ENCODE assay signal across 7 cellular contexts in the genomic region with DNA sequence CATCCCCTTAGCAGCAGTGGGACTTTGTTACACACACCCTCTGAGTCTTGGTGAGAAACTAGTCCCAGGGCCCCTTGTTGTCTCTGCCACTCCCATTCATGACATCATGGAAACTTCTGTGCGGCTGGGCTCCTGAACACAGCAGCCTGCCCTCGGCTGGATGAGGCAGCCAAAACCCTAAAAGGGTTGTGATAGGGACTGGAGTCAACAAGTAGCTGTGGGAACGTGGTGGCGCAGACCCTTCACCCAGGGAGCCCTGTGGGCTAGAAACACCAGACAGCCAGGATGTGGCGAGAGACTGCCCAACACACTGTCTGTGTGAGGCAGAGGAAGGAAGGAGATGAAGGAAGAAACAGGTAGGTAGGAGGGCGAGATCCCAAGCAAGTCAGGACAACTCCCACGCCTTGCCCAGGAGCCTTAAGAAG. TPM values are rescaled to one million over a fixed set of nuclear protein-coding genes. Genes with fewer than 3 reads are reported as not detected.
DNase-seq lines count a peak whose midpoint lies in the region; ATAC-seq lines count a peak whose summit lies in the region.

No MANE protein-coding gene starts in this region.

- peaks cover 78% of the 10 kb centered on the region for H3K4me1 Mint-ChIP-seq in stimulated activated naive CD8-positive, alpha-beta T cell treated with anti-CD3 and anti-CD28 coated beads, Interleukin-15, amount 100 ng/mL, for 72 hours

- H3K27ac Mint-ChIP-seq in stimulated activated naive CD8-positive, alpha-beta T cell treated with anti-CD3 and anti-CD28 coated beads, Interleukin-15, amount 100 ng/mL, for 72 hours: peak overlapping the region; percentile 92 to 99

- ATAC-seq in left lobe of liver: no peak
- ATAC-seq in stimulated activated naive CD8-positive, alpha-beta T cell treated with anti-CD3 and anti-CD28 coated beads, Interleukin-15, amount 100 ng/mL, for 72 hours: peak; percentile 83

- H3K27me3 Mint-ChIP-seq in stimulated activated naive CD8-positive, alpha-beta T cell treated with anti-CD3 and anti-CD28 coated beads, Interleukin-15, amount 100 ng/mL, for 72 hours: no peaks in the 10 kb centered on the region

- DNase-seq in NAMALWA (ENCODE audit: low spot score) (peak; percentile 56), activated T-cell treated with anti-CD3 and anti-CD28 coated beads for 48 hours (ENCODE audit: low read depth) (peak; percentile 75), left lobe of liver (ENCODE audit: low spot score) (peak; percentile 44), NCI-H748 treated with DMSO at 0.1 percent for 48 hours (lab: John Stamatoyannopoulos, UW) (no peak), DMS114 treated with DMSO at 0.1 percent for 48 hours (lab: John Stamatoyannopoulos, UW; ENCODE audit: unreplicated experiment) (no peak), A172 (ENCODE audit: low spot score) (no peak)
- DNase-seq in stimulated activated naive CD8-positive, alpha-beta T cell treated with anti-CD3 and anti-CD28 coated beads, Interleukin-15, amount 100 ng/mL, for 72 hours: peak; percentile 80 to 93

- H3K9me3 Mint-ChIP-seq in stimulated activated naive CD8-positive, alpha-beta T cell treated with anti-CD3 and anti-CD28 coated beads, Interleukin-15, amount 100 ng/mL, for 72 hours: no peaks in the 10 kb centered on the region

- peak overlapping the region; percentile 83 to 89 for H3K4me3 Mint-ChIP-seq in stimulated activated naive CD8-positive, alpha-beta T cell treated with anti-CD3 and anti-CD28 coated beads, Interleukin-15, amount 100 ng/mL, for 72 hours

RNA-seq across cellular contexts. Expression of a gene that starts 3.9 kb away (rescaled TPM):
- total RNA-seq in left lobe of liver: 1.6 TPM
- not detected in 2 replicates for total RNA-seq in A172 (2014; rRNA removed; shearing (Covaris generic))

RNA-seq across cellular contexts. Expression of a gene that starts 5.5 kb away (rescaled TPM):
- 0.23 TPM for total RNA-seq in left lobe of liver
- not detected in 2 replicates for total RNA-seq in A172 (2014; rRNA removed; shearing (Covaris generic))

RNA-seq across cellular contexts. Expression of a gene that starts 20.8 kb away (rescaled TPM):
- total RNA-seq in left lobe of liver: 22.8 TPM
- 24.8 and 25.4 TPM in 2 replicates for total RNA-seq in A172 (2014; rRNA removed; shearing (Covaris generic))

RNA-seq across cellular contexts. Expression of a gene that starts 34.1 kb away (rescaled TPM):
- total RNA-seq in left lobe of liver: 1.5 TPM
- total RNA-seq in A172 (2014; rRNA removed; shearing (Covaris generic)): not detected in 2 replicates

Comparison
In these comparisons a context has a peak if more than half of its experiments do, and no peak if none do; other contexts are left out.
1. DNase-seq: peak in NAMALWA (single experiment), activated T-cell treated with anti-CD3 and anti-CD28 coated beads for 48 hours (single experiment), left lobe of liver (single experiment) and stimulated activated naive CD8-positive, alpha-beta T cell treated with anti-CD3 and anti-CD28 coated beads, Interleukin-15, amount 100 ng/mL, for 72 hours (2 of 2); none in NCI-H748 treated with DMSO at 0.1 percent for 48 hours (single experiment), DMS114 treated with DMSO at 0.1 percent for 48 hours (single experiment) and A172 (single experiment).